In genomic region chr5:60463179-60463868, GRCh38 we compare ENCODE assay signal across 18 cellular contexts.
A peak's percentile ranks its signal among the peaks of the same experiment; 100 is the strongest.
DNase-seq lines count a peak whose midpoint lies in the region; ATAC-seq and TF ChIP-seq lines count a peak whose summit lies in the region.
"Had no signal": no experiment of that assay in that cellular context is flagged by ENCODE, and none has a peak within 500 bp of the region (broad histone marks: within the 10 kb centered on the region; RNA-seq: fewer than 3 reads in every experiment).

No MANE protein-coding gene starts in this region.

- H3K4me1 ChIP-seq in mammary epithelial cell (ENCODE audit: insufficient read depth, low read length) (no peaks in the 10 kb centered on the region), mesodermal cell (ENCODE audit: control insufficient read depth, insufficient read depth, low read length, poor library complexity, severe bottlenecking) (no peaks in the 10 kb centered on the region)
- H3K4me1 ChIP-seq: upper lobe of right lung had no signal

- CTCF ChIA-PET in mammary epithelial cell (lab: Charles Lee; ENCODE audit: low non-redundant PET) = no interaction called here
- CTCF ChIA-PET in activated CD8-positive, alpha-beta T cell treated with anti-CD3 and anti-CD28 coated beads for 36 hours (lab: Charles Lee) = no interaction called here

- H3K79me2 ChIP-seq in mammary epithelial cell (ENCODE audit: insufficient read depth, low read length) = no peaks in the 10 kb centered on the region

- no peaks in the 10 kb centered on the region for H4K20me1 ChIP-seq in mammary epithelial cell (ENCODE audit: insufficient read depth, low read length)

- POLR2A ChIA-PET in activated CD8-positive, alpha-beta T cell treated with anti-CD3 and anti-CD28 coated beads for 36 hours (lab: Charles Lee) = no interaction called here

- WGBS in mammary epithelial cell (ENCODE audit: low coverage, missing lambda C conversion rate) = 50% methylated on average over 5 of the region's 5 CpGs
- 89 to 94% methylated on average over 4 to 5 of the region's 5 CpGs for WGBS in mesodermal cell (ENCODE audit: insufficient coverage in 2 of 2), 2 experiments

- no peak for ATAC-seq in activated CD8-positive, alpha-beta T cell treated with anti-CD3 and anti-CD28 coated beads for 36 hours
- ATAC-seq in HG03520 (IDR thresholded peaks at IDR 0.05; ENCODE audit: unreplicated experiment) (no peak), HG03565 (IDR thresholded peaks at IDR 0.05; ENCODE audit: unreplicated experiment) (no peak)
- ATAC-seq: activated CD8-positive, alpha-beta T cell treated with anti-CD3 and anti-CD28 coated beads, Interleukin-2, amount 10 ng/mL, durations not matched to agents 7 days and 5 days; SK-N-SH treated with all-trans-retinoic acid at 6 μM for 48 hours; stimulated activated effector memory CD8-positive, alpha-beta T cell treated with anti-CD3 and anti-CD28 coated beads, Interleukin-12 subunit alpha, Interleukin-12 subunit beta, amount 100 ng/mL, for 72 hours; upper lobe of right lung had no signal

- H3K4me3 Mint-ChIP-seq in activated CD8-positive, alpha-beta T cell treated with anti-CD3 and anti-CD28 coated beads for 36 hours = no peak overlapping the region
- H3K4me3 Mint-ChIP-seq: activated CD8-positive, alpha-beta T cell treated with anti-CD3 and anti-CD28 coated beads, Interleukin-2, amount 10 ng/mL, durations not matched to agents 7 days and 5 days; mesothelial cell of epicardium; stimulated activated effector memory CD8-positive, alpha-beta T cell treated with anti-CD3 and anti-CD28 coated beads, Interleukin-12 subunit alpha, Interleukin-12 subunit beta, amount 100 ng/mL, for 72 hours had no signal

- no peak for TF ChIP-seq CTCF in AG09309 (IDR thresholded peaks at IDR 0.05; ENCODE audit: control insufficient read depth, insufficient read depth, low read depth, low read length, missing control alignments)
- TF ChIP-seq CTCF in mammary epithelial cell (conservative IDR thresholded peaks at IDR 0.05 in 1 of 2, IDR thresholded peaks at IDR 0.05 in 1 of 2; ENCODE audit: extremely low read depth in 1 of 2, insufficient read depth in 1 of 2, low read depth in 1 of 2, low read length in 2 of 2) = no peak
- TF ChIP-seq CTCF in activated CD8-positive, alpha-beta T cell treated with anti-CD3 and anti-CD28 coated beads for 36 hours (IDR thresholded peaks at IDR 0.05) = no peak

- H3K27me3 ChIP-seq in mammary epithelial cell (ENCODE audit: insufficient read depth, low read length) = no peaks in the 10 kb centered on the region
- H3K27me3 ChIP-seq: upper lobe of right lung had no signal

- H3K27ac Mint-ChIP-seq in activated CD8-positive, alpha-beta T cell treated with anti-CD3 and anti-CD28 coated beads for 36 hours = no peak overlapping the region
- H3K27ac Mint-ChIP-seq: activated CD8-positive, alpha-beta T cell treated with anti-CD3 and anti-CD28 coated beads, Interleukin-2, amount 10 ng/mL, durations not matched to agents 7 days and 5 days; mesothelial cell of epicardium; stimulated activated effector memory CD8-positive, alpha-beta T cell treated with anti-CD3 and anti-CD28 coated beads, Interleukin-12 subunit alpha, Interleukin-12 subunit beta, amount 100 ng/mL, for 72 hours had no signal

- no peaks in the 10 kb centered on the region for H3K36me3 ChIP-seq in mammary epithelial cell (ENCODE audit: insufficient read depth, low read length)
- H3K36me3 ChIP-seq in mesodermal cell (ENCODE audit: control insufficient read depth, insufficient read depth, low read length) = no peaks in the 10 kb centered on the region
- H3K36me3 ChIP-seq: upper lobe of right lung had no signal

- no peaks in the 10 kb centered on the region for H3K4me1 Mint-ChIP-seq in activated CD8-positive, alpha-beta T cell treated with anti-CD3 and anti-CD28 coated beads for 36 hours (ENCODE audit: low read depth)
- H3K4me1 Mint-ChIP-seq: stimulated activated effector memory CD8-positive, alpha-beta T cell treated with anti-CD3 and anti-CD28 coated beads, Interleukin-12 subunit alpha, Interleukin-12 subunit beta, amount 100 ng/mL, for 72 hours had no signal

- dilution Hi-C loops in mammary epithelial cell (cut with HindIII; ENCODE audit: low sequenced_read_pairs) = no loop called here

- H3K9me3 Mint-ChIP-seq in activated CD8-positive, alpha-beta T cell treated with anti-CD3 and anti-CD28 coated beads for 36 hours = peaks cover 2% of the 10 kb centered on the region
- H3K9me3 Mint-ChIP-seq: mesothelial cell of epicardium had no signal

- DNase-seq in AG09309 (ENCODE audit: low read depth) (peak; percentile 3), HuH-7.5 (ENCODE audit: low spot score) (peak; percentile 13), mammary epithelial cell (peak; percentile 17), head of caudate nucleus (no peak)
- DNase-seq in activated CD8-positive, alpha-beta T cell treated with anti-CD3 and anti-CD28 coated beads for 36 hours = no peak
- DNase-seq: activated CD8-positive, alpha-beta T cell treated with anti-CD3 and anti-CD28 coated beads, Interleukin-2, amount 10 ng/mL, durations not matched to agents 7 days and 5 days; glutamatergic neuron; NCI-H2029 treated with DMSO at 0.1 percent for 48 hours; NCI-H524; PC-9; upper lobe of right lung had no signal

- H3K4me3 ChIP-seq in AG09309 (ENCODE audit: control insufficient read depth, low read depth, low read length) (no peak overlapping the region), mammary epithelial cell (replicated peaks in 1 of 3; ENCODE audit: insufficient read depth in 1 of 3, low read depth in 2 of 3, low read length in 3 of 3) (no peak overlapping the region), mesodermal cell (ENCODE audit: extremely low read depth, insufficient read depth, low read length, poor library complexity, severe bottlenecking) (no peak overlapping the region)
- H3K4me3 ChIP-seq: PC-9, skin epidermis, upper lobe of right lung had no signal

- no peak overlapping the region for H3K9ac ChIP-seq in mammary epithelial cell (ENCODE audit: insufficient read depth, low read length)

- in situ Hi-C loops in mammary epithelial cell (cut with MboI; ENCODE audit: low sequenced_read_pairs in 2 of 2) = no loop called here

- no peak overlapping the region for H3K4me2 ChIP-seq in mammary epithelial cell (ENCODE audit: insufficient read depth, low read depth, low read length)
- H3K4me2 ChIP-seq: PC-9 had no signal

- BruUV-seq in mammary epithelial cell (replicated peaks; lab: Mats Ljungman, UMichigan) = no TSS peak

- H3K27ac ChIP-seq in mammary epithelial cell (ENCODE audit: insufficient read depth, low read depth, low read length) = no peak overlapping the region
- peak overlapping the region; percentile 58 for H3K27ac ChIP-seq in mesodermal cell (ENCODE audit: low read depth, low read length, severe bottlenecking)
- H3K27ac ChIP-seq: PC-9, skin epidermis, upper lobe of right lung had no signal

- H3K27me3 Mint-ChIP-seq in activated CD8-positive, alpha-beta T cell treated with anti-CD3 and anti-CD28 coated beads for 36 hours = peaks cover 2% of the 10 kb centered on the region

- H3K9me3 ChIP-seq in mammary epithelial cell (replicated peaks; ENCODE audit: insufficient read depth, low read length) (no peaks in the 10 kb centered on the region), mesodermal cell (ENCODE audit: control insufficient read depth, low read length) (no peaks in the 10 kb centered on the region)
- H3K9me3 ChIP-seq: upper lobe of right lung had no signal

- H2AFZ ChIP-seq in mammary epithelial cell (ENCODE audit: low read depth, low read length) = no peak overlapping the region
- H2AFZ ChIP-seq: PC-9 had no signal

- no peaks in the 10 kb centered on the region for H3K36me3 Mint-ChIP-seq in activated CD8-positive, alpha-beta T cell treated with anti-CD3 and anti-CD28 coated beads for 36 hours (ENCODE audit: low read depth)
- H3K36me3 Mint-ChIP-seq: stimulated activated effector memory CD8-positive, alpha-beta T cell treated with anti-CD3 and anti-CD28 coated beads, Interleukin-12 subunit alpha, Interleukin-12 subunit beta, amount 100 ng/mL, for 72 hours had no signal

- intact Hi-C loops in mammary epithelial cell (cut with micrococcal nuclease) = no loop called here
- intact Hi-C loops in activated CD8-positive, alpha-beta T cell treated with anti-CD3 and anti-CD28 coated beads for 36 hours (cut with micrococcal nuclease) = no loop called here
- intact Hi-C loops in head of caudate nucleus (cut with DNase I) = no loop called here

Comparison
In these comparisons a context has a peak if more than half of its experiments do, and no peak if none do; other contexts are left out.
1. DNase-seq: peak in AG09309 (single experiment), HuH-7.5 (single experiment) and mammary epithelial cell (single experiment); none in activated CD8-positive, alpha-beta T cell treated with anti-CD3 and anti-CD28 coated beads for 36 hours (single experiment) and head of caudate nucleus (0 of 42).